9 cellular contexts compared by ENCODE assay signal in the genomic region with DNA sequence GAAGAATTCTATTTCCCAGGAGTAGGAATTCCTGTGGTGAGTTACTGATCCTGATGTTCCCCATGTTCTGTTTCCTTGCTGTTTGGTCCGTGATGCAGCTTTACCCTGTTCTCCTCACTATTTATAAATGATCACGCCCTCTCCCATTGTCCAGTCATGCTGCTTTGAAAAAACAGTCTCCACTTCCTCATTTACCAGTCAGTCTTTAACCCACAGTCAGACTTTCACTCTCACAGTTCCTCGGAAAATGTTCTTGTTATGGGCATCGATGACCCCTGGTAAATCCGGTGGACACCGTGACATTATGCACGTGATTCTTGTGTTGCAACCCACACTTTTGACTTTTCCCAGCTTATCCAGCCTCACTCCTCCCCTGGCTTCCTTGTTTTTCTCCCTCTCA. TPM values are rescaled to one million over a fixed set of nuclear protein-coding genes. Genes with fewer than 3 reads are reported as not detected.
DNase-seq lines count a peak whose midpoint lies in the region; ATAC-seq, FAIRE-seq and TF ChIP-seq lines count a peak whose summit lies in the region.
"Had no signal": no experiment of that assay in that cellular context is flagged by ENCODE, and none has a peak within 500 bp of the region (broad histone marks: within the 10 kb centered on the region; RNA-seq: fewer than 3 reads in every experiment).

No MANE protein-coding gene starts in this region.

- peak; percentile 97 for ATAC-seq in HG02571 (IDR thresholded peaks at IDR 0.05; ENCODE audit: unreplicated experiment)

- no peak overlapping the region for H3K4me3 Mint-ChIP-seq in mesothelial cell of epicardium
- H3K4me3 Mint-ChIP-seq: activated naive CD8-positive, alpha-beta T cell had no signal

- no peaks in the 10 kb centered on the region for H3K9me3 ChIP-seq in WERI-Rb-1 (ENCODE audit: severe bottlenecking)

- H3K27me3 ChIP-seq in WERI-Rb-1 (ENCODE audit: insufficient read depth, low read depth, severe bottlenecking): no peaks in the 10 kb centered on the region

- no peak overlapping the region for H3K27ac Mint-ChIP-seq in mesothelial cell of epicardium
- H3K27ac Mint-ChIP-seq: activated naive CD8-positive, alpha-beta T cell had no signal

- peaks cover 29% of the 10 kb centered on the region for H3K4me1 Mint-ChIP-seq in mesothelial cell of epicardium

- H3K36me3 Mint-ChIP-seq in mesothelial cell of epicardium: no peaks in the 10 kb centered on the region
- H3K36me3 Mint-ChIP-seq: activated naive CD8-positive, alpha-beta T cell had no signal

- H3K27me3 Mint-ChIP-seq in mesothelial cell of epicardium (ENCODE audit: low read depth): no peaks in the 10 kb centered on the region

- H3K36me3 ChIP-seq in WERI-Rb-1: no peaks in the 10 kb centered on the region

- TF ChIP-seq CTCF in mesothelial cell of epicardium (IDR thresholded peaks at IDR 0.05; ENCODE audit: unreplicated experiment): no peak
- no peak for TF ChIP-seq CTCF in WERI-Rb-1 (IDR thresholded peaks at IDR 0.05; ENCODE audit: low read depth, low read length)

- DNase-seq in GM18507 (ENCODE audit: extremely low spot score, insufficient read length, low read depth): no peak
- DNase-seq in MV-4-11 (lab: John Stamatoyannopoulos, UW): peak; percentile 95
- peak; percentile 32 for DNase-seq in inferior parietal cortex (ENCODE audit: extremely low spot score)
- no peak for DNase-seq in mesothelial cell of epicardium (ENCODE audit: low spot score in 2 of 2, unreplicated experiment in 2 of 2)
- no peak for DNase-seq in NCI-H69 (lab: John Stamatoyannopoulos, UW)
- no peak for DNase-seq in WERI-Rb-1
- DNase-seq in COLO829 (ENCODE audit: low spot score): no peak

- H3K9me3 Mint-ChIP-seq in mesothelial cell of epicardium: peaks cover 5% of the 10 kb centered on the region

- no peak overlapping the region for H3K4me3 ChIP-seq in WERI-Rb-1 (ENCODE audit: low read depth, low read length)

- peak; percentile 83 for FAIRE-seq in GM18507 (lab: Jason Lieb, UNC)

- H3K27ac ChIP-seq in WERI-Rb-1: no peak overlapping the region

RNA-seq across cellular contexts. Expression of a gene that starts 14.4 kb away (rescaled TPM):
- 2.5 to 3.9 TPM (median 3.3 TPM) in 3 replicates for total RNA-seq in mesothelial cell of epicardium

Comparison
In these comparisons a context has a peak if more than half of its experiments do, and no peak if none do; other contexts are left out.
1. DNase-seq: peak in MV-4-11 (single experiment) and inferior parietal cortex (single experiment); none in GM18507 (single experiment), mesothelial cell of epicardium (0 of 2), NCI-H69 (single experiment), WERI-Rb-1 (single experiment) and COLO829 (single experiment).